In the genomic region with DNA sequence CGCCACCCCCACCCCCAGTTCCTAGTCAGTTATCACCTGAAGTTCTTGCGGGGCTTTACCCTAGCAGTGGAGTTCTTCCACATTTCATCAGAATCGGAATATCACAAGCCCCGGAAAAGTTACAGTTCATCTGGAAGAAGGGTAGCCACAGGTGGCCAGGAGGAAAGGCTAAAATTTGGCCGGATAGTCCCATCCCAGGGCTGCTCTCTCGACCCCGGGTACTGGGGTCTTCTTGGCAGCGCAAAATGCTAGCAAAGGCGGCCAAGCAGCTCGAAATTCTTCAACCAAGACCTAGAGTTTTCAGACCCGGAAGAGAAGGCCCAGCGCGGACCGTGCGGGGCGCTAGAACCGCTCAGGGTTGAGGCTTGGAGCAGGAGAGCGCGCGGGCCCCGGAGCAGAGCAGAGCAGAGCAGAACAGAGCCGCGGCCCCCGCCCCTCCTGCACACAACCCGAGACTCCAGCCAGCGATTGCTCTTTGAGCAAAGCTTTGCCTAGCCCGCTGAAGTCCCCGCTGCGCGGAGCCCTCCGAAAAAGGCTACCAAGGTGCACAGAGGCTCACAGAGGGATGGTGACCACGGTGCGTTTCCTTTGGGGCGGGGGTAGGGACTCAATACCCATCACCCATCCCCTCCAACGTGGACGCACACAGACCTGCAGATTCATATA, we compare ENCODE assay signal across 11 cellular contexts. TPM values are rescaled to one million over a fixed set of nuclear protein-coding genes. Genes with fewer than 3 reads are reported as not detected.
DNase-seq lines count a peak whose midpoint lies in the region; ATAC-seq and TF ChIP-seq lines count a peak whose summit lies in the region.
"Had no signal": no experiment of that assay in that cellular context is flagged by ENCODE, and none has a peak within 500 bp of the region (broad histone marks: within the 10 kb centered on the region; RNA-seq: fewer than 3 reads in every experiment).

No MANE protein-coding gene starts in this region.

- no peak overlapping the region for H2AK5ac ChIP-seq in neuronal stem cell (ENCODE audit: low read depth, low read length)

- H3K18ac ChIP-seq in neuronal stem cell (ENCODE audit: low read length) = no peak overlapping the region

- H3K9ac ChIP-seq in neuronal stem cell (ENCODE audit: low read depth, low read length, poor library complexity) = no peak overlapping the region

- no peak overlapping the region for H3K14ac ChIP-seq in neuronal stem cell (ENCODE audit: low read length)

- H3K27ac ChIP-seq in Panc1 (ENCODE audit: low read length) = no peak overlapping the region
- no peak overlapping the region for H3K27ac ChIP-seq in cardiac muscle cell
- H3K27ac ChIP-seq in neuronal stem cell (replicated peaks; ENCODE audit: low read length) = no peak overlapping the region

- H3K9me3 ChIP-seq in Panc1 (ENCODE audit: control insufficient read depth, insufficient read depth, low read depth, low read length) (no peaks in the 10 kb centered on the region), cardiac muscle cell (ENCODE audit: low read depth) (no peaks in the 10 kb centered on the region), neuronal stem cell (replicated peaks in 1 of 2; ENCODE audit: control insufficient read depth in 2 of 2, insufficient read depth in 1 of 2, low read depth in 1 of 2, low read length in 2 of 2) (peaks cover 5 to 9% of the 10 kb centered on the region in 2 donors)

- no peaks in the 10 kb centered on the region for H3K36me3 ChIP-seq in Panc1 (ENCODE audit: control insufficient read depth, insufficient read depth, low read length)
- H3K36me3 ChIP-seq in cardiac muscle cell = no peaks in the 10 kb centered on the region
- no peaks in the 10 kb centered on the region for H3K36me3 ChIP-seq in neuronal stem cell (replicated peaks in 1 of 2; ENCODE audit: control insufficient read depth in 2 of 2, insufficient read depth in 2 of 2, low read length in 2 of 2)

- H3K79me1 ChIP-seq in neuronal stem cell (ENCODE audit: low read depth, low read length) = no peaks in the 10 kb centered on the region

- H2AFZ ChIP-seq in neuronal stem cell (ENCODE audit: low read length) = peak overlapping the region; percentile 64

- H2BK5ac ChIP-seq in neuronal stem cell (ENCODE audit: low read length) = no peak overlapping the region

- intact Hi-C loops in Panc1 (cut with micrococcal nuclease; ENCODE audit: unreplicated experiment) = no loop called here

- H3K23ac ChIP-seq in neuronal stem cell (ENCODE audit: low read depth, low read length, poor library complexity) = no peak overlapping the region

- ATAC-seq in Panc1 (0 out of 2 replicates have a peak, but pooled peaks have one; percentile 55), HG03571 (IDR thresholded peaks at IDR 0.05; ENCODE audit: unreplicated experiment) (no peak)

- in situ Hi-C loops in Panc1 (cut with HindIII; ENCODE audit: low pct_unique_long_range_greater_than_20kb, low sequenced_read_pairs) = no loop called here

- H3K4me1 ChIP-seq in Panc1 (ENCODE audit: control insufficient read depth, insufficient read depth, low read length) (no peaks in the 10 kb centered on the region; the same call in 1 of the 2 replicates), cardiac muscle cell (ENCODE audit: low read depth) (peaks cover 6% of the 10 kb centered on the region), neuronal stem cell (ENCODE audit: control insufficient read depth in 2 of 2, insufficient read depth in 1 of 2, low read depth in 1 of 2, low read length in 2 of 2) (peaks cover 4 to 8% of the 10 kb centered on the region in 2 donors)

- H3K4me3 ChIP-seq in AG04449 (ENCODE audit: low read depth, low read length) = peak overlapping the region; percentile 32; the same call in 1 of the 2 replicates
- peak overlapping the region in 1 of 2 experiments; percentile 14; a peak in 1 of 4 replicates for H3K4me3 ChIP-seq in Panc1 (ENCODE audit: low read depth in 2 of 2, low read length in 2 of 2)
- H3K4me3 ChIP-seq in cardiac muscle cell = peak overlapping the region; percentile 15
- no peak overlapping the region for H3K4me3 ChIP-seq in neuronal stem cell (ENCODE audit: low read length in 2 of 2)

- no peak overlapping the region for H2BK15ac ChIP-seq in neuronal stem cell (ENCODE audit: low read length)

- TF ChIP-seq CTCF in AG04449 (IDR thresholded peaks at IDR 0.05; ENCODE audit: insufficient read depth, low read length, missing control alignments) (no peak), Panc1 (IDR thresholded peaks at IDR 0.05) (no peak), cardiac muscle cell (IDR thresholded peaks at IDR 0.05; ENCODE audit: low read depth, low read length) (no peak)

- H3K4ac ChIP-seq in neuronal stem cell (ENCODE audit: low read length) = no peak overlapping the region

- H4K8ac ChIP-seq in neuronal stem cell (ENCODE audit: low read depth, low read length) = no peak overlapping the region

- no TSS peak for BruUV-seq in Panc1 (replicated peaks; lab: Mats Ljungman, UMichigan)

- no peak overlapping the region for H3K4me2 ChIP-seq in neuronal stem cell (ENCODE audit: insufficient read depth, low read length, poor library complexity, severe bottlenecking)

- WGBS in neuronal stem cell (ENCODE audit: extremely low coverage in 2 of 2, insufficient read length in 2 of 2, insufficient replicate concordance in 1 of 2), 2 donors = no CpG with 5 or more reads among the region's 36 CpGs

- no peak overlapping the region for H2BK12ac ChIP-seq in neuronal stem cell (ENCODE audit: low read length)

- CTCF ChIA-PET in AG04449 (lab: Yijun Ruan, JAX) (no interaction called here), Panc1 (lab: Charles Lee) (no interaction called here)

- no peak overlapping the region for H4K91ac ChIP-seq in neuronal stem cell (ENCODE audit: low read depth, low read length, poor library complexity)

- POLR2A ChIA-PET in AG04449 (lab: Yijun Ruan, JAX) (no interaction called here), Panc1 (lab: Charles Lee) (no interaction called here)

- no peak for DNase-seq in AG04449 (ENCODE audit: low read depth, low spot score)
- no peak for DNase-seq in Panc1 (ENCODE audit: low read depth, low spot score)
- peak in 1 of 2 donors; percentile 72 for DNase-seq in cardiac muscle cell (ENCODE audit: low read depth in 1 of 2, low spot score in 1 of 2)
- no peak for DNase-seq in neuronal stem cell (ENCODE audit: low spot score)
- DNase-seq in medulla oblongata (ENCODE audit: extremely low spot score) = no peak
- DNase-seq in activated effector memory CD4-positive, alpha-beta T cell treated with Interleukin-2 at 50 U/mL for 16 hours = no peak
- DNase-seq in NCI-H2029 treated with DMSO at 0.1 percent for 48 hours (lab: John Stamatoyannopoulos, UW) = no peak
- DNase-seq: central memory CD4-positive, alpha-beta T cell; NCI-H1417 treated with DMSO at 0.1 percent for 48 hours; SHP77 had no signal

- peaks cover 12% of the 10 kb centered on the region for H3K27me3 ChIP-seq in Panc1 (ENCODE audit: control insufficient read depth, insufficient read depth, low read length)
- peaks cover 100% of the 10 kb centered on the region for H3K27me3 ChIP-seq in cardiac muscle cell
- H3K27me3 ChIP-seq in neuronal stem cell (ENCODE audit: control insufficient read depth in 3 of 3, insufficient read depth in 3 of 3, low read depth in 1 of 3, low read length in 3 of 3) = peaks cover 82 to 100% (median 100%) of the 10 kb centered on the region in 3 experiments

- H2BK120ac ChIP-seq in neuronal stem cell (ENCODE audit: low read depth, low read length) = no peak overlapping the region

RNA-seq across cellular contexts. Expression of a gene that starts 8.1 kb away (rescaled TPM):
- total RNA-seq in Panc1 (2021; ENCODE audit: unreplicated experiment) = 0.39 TPM
- 0.44 TPM for polyA plus RNA-seq in Panc1 (2012; ENCODE audit: insufficient read length)
- total RNA-seq in cardiac muscle cell = 1.3 and 4.5 TPM in 2 replicates
- 0.15 and 2.1 TPM in 2 replicates for polyA plus RNA-seq in cardiac muscle cell
- 0.06 TPM for polyA plus RNA-seq in neuronal stem cell (2013, experiment 1 of 2)
- polyA plus RNA-seq in neuronal stem cell (2013, experiment 2 of 2) = 0.06 TPM

Comparison
In these comparisons a context has a peak if more than half of its experiments do, and no peak if none do; other contexts are left out.
1. H3K4me3 ChIP-seq: peak in AG04449 (single experiment) and cardiac muscle cell (single experiment); none in neuronal stem cell (0 of 2).